8 cellular contexts compared by ENCODE assay signal in genomic region chr17:8740486-8740885, GRCh38. TPM values are rescaled to one million over a fixed set of nuclear protein-coding genes. Genes with fewer than 3 reads are reported as not detected.
A peak's percentile ranks its signal among the peaks of the same experiment; 100 is the strongest.
DNase-seq lines count a peak whose midpoint lies in the region; ATAC-seq and TF ChIP-seq lines count a peak whose summit lies in the region.

No MANE protein-coding gene starts in this region.

- POLR2A ChIA-PET in activated CD8-positive, alpha-beta T cell treated with anti-CD3 and anti-CD28 coated beads for 36 hours (lab: Charles Lee) = no interaction called here

- H3K4me3 Mint-ChIP-seq in activated CD8-positive, alpha-beta T cell treated with anti-CD3 and anti-CD28 coated beads for 36 hours = peak overlapping the region; percentile 62
- H3K4me3 Mint-ChIP-seq in stimulated activated naive B cell treated with anti-CD40 and anti-IgM and Interleukin-4, amounts not matched to agents 10 μg/mL and 1 μg/mL and 100 μg/mL, for 72 hours = peak overlapping the region; percentile 66 to 83

- peak; percentile 61 for ATAC-seq in activated CD8-positive, alpha-beta T cell treated with anti-CD3 and anti-CD28 coated beads for 36 hours
- ATAC-seq in stimulated activated naive B cell treated with anti-CD40 and anti-IgM and Interleukin-4, amounts not matched to agents 10 μg/mL and 1 μg/mL and 100 μg/mL, for 72 hours (replicated peaks) = peak; percentile 59 to 63
- ATAC-seq in GM21619 (IDR thresholded peaks at IDR 0.05; ENCODE audit: unreplicated experiment) = no peak
- no peak for ATAC-seq in GM21717 (IDR thresholded peaks at IDR 0.05; ENCODE audit: unreplicated experiment)

- intact Hi-C loops in activated CD8-positive, alpha-beta T cell treated with anti-CD3 and anti-CD28 coated beads for 36 hours (cut with micrococcal nuclease) = loop anchor here (10.0 kb wide), 1 partner anchor 356 kb away; the partner anchor contains the start of gene RPL26

- no peaks in the 10 kb centered on the region for H3K27me3 Mint-ChIP-seq in activated CD8-positive, alpha-beta T cell treated with anti-CD3 and anti-CD28 coated beads for 36 hours
- H3K27me3 Mint-ChIP-seq in stimulated activated naive B cell treated with anti-CD40 and anti-IgM and Interleukin-4, amounts not matched to agents 10 μg/mL and 1 μg/mL and 100 μg/mL, for 72 hours = peaks cover 0 to 10% of the 10 kb centered on the region in 2 donors

- H3K9me3 Mint-ChIP-seq in activated CD8-positive, alpha-beta T cell treated with anti-CD3 and anti-CD28 coated beads for 36 hours = no peaks in the 10 kb centered on the region
- H3K9me3 Mint-ChIP-seq in stimulated activated naive B cell treated with anti-CD40 and anti-IgM and Interleukin-4, amounts not matched to agents 10 μg/mL and 1 μg/mL and 100 μg/mL, for 72 hours = no peaks in the 10 kb centered on the region

- H3K36me3 ChIP-seq in KOPT-K1 (ENCODE audit: insufficient read depth, low read length) = no peaks in the 10 kb centered on the region

- TF ChIP-seq CTCF in activated CD8-positive, alpha-beta T cell treated with anti-CD3 and anti-CD28 coated beads for 36 hours (IDR thresholded peaks at IDR 0.05) = no peak

- H3K9me3 ChIP-seq in KOPT-K1 (ENCODE audit: insufficient read depth, low read length, poor library complexity, severe bottlenecking) = no peaks in the 10 kb centered on the region

- peak overlapping the region; percentile 36 for H3K27ac ChIP-seq in KOPT-K1 (ENCODE audit: low read depth, low read length, poor library complexity, severe bottlenecking)

- CTCF ChIA-PET in activated CD8-positive, alpha-beta T cell treated with anti-CD3 and anti-CD28 coated beads for 36 hours (lab: Charles Lee) = interaction anchor here (1.1 to 2.2 kb wide), 2 partner anchors 258 to 364 kb away, joined by 4 to 7 read pairs; partner anchors contain the start of gene KRABD2

- H3K27ac Mint-ChIP-seq in activated CD8-positive, alpha-beta T cell treated with anti-CD3 and anti-CD28 coated beads for 36 hours = peak overlapping the region; percentile 65
- H3K27ac Mint-ChIP-seq in stimulated activated naive B cell treated with anti-CD40 and anti-IgM and Interleukin-4, amounts not matched to agents 10 μg/mL and 1 μg/mL and 100 μg/mL, for 72 hours = peak overlapping the region; percentile 91

- peaks cover 12% of the 10 kb centered on the region for H3K4me1 Mint-ChIP-seq in activated CD8-positive, alpha-beta T cell treated with anti-CD3 and anti-CD28 coated beads for 36 hours (ENCODE audit: low read depth)
- H3K4me1 Mint-ChIP-seq in stimulated activated naive B cell treated with anti-CD40 and anti-IgM and Interleukin-4, amounts not matched to agents 10 μg/mL and 1 μg/mL and 100 μg/mL, for 72 hours = peaks cover 17 to 29% of the 10 kb centered on the region in 2 donors

- no peaks in the 10 kb centered on the region for H3K36me3 Mint-ChIP-seq in activated CD8-positive, alpha-beta T cell treated with anti-CD3 and anti-CD28 coated beads for 36 hours (ENCODE audit: low read depth)
- no peaks in the 10 kb centered on the region for H3K36me3 Mint-ChIP-seq in stimulated activated naive B cell treated with anti-CD40 and anti-IgM and Interleukin-4, amounts not matched to agents 10 μg/mL and 1 μg/mL and 100 μg/mL, for 72 hours

- peak; percentile 63 for DNase-seq in activated CD8-positive, alpha-beta T cell treated with anti-CD3 and anti-CD28 coated beads for 36 hours
- DNase-seq in iPS DF 19.7 (ENCODE audit: low read depth, low spot score) (peak; percentile 28), occipital lobe (lab: John Stamatoyannopoulos, UW) (no peak), DMS153 treated with DMSO at 0.1 percent for 48 hours (lab: John Stamatoyannopoulos, UW; ENCODE audit: unreplicated experiment) (no peak)
- no peak for DNase-seq in stimulated activated naive B cell treated with anti-CD40 and anti-IgM and Interleukin-4, amounts not matched to agents 10 μg/mL and 1 μg/mL and 100 μg/mL, for 72 hours

RNA-seq across cellular contexts. Expression of gene CCDC42, which starts 4.2 kb away (rescaled TPM):
- total RNA-seq in activated CD8-positive, alpha-beta T cell treated with anti-CD3 and anti-CD28 coated beads for 36 hours = under 1 TPM; 0.38 to 0.65 TPM
- total RNA-seq in occipital lobe = not detected

RNA-seq across cellular contexts. Expression of gene SPDYE4, which starts 17.9 kb away (rescaled TPM):
- total RNA-seq in activated CD8-positive, alpha-beta T cell treated with anti-CD3 and anti-CD28 coated beads for 36 hours = not detected
- not detected for total RNA-seq in occipital lobe

RNA-seq across cellular contexts. Expression of gene MFSD6L, which starts 58.7 kb away (rescaled TPM):
- under 1 TPM; 0.20 to 0.22 TPM for total RNA-seq in activated CD8-positive, alpha-beta T cell treated with anti-CD3 and anti-CD28 coated beads for 36 hours
- total RNA-seq in occipital lobe = 0.16 TPM

Comparison
In these comparisons a context has a peak if more than half of its experiments do, and no peak if none do; other contexts are left out.
1. ATAC-seq: peak in activated CD8-positive, alpha-beta T cell treated with anti-CD3 and anti-CD28 coated beads for 36 hours (single experiment) and stimulated activated naive B cell treated with anti-CD40 and anti-IgM and Interleukin-4, amounts not matched to agents 10 μg/mL and 1 μg/mL and 100 μg/mL, for 72 hours (2 of 2); none in GM21619 (single experiment) and GM21717 (single experiment).
2. DNase-seq: peak in activated CD8-positive, alpha-beta T cell treated with anti-CD3 and anti-CD28 coated beads for 36 hours (single experiment) and iPS DF 19.7 (single experiment); none in stimulated activated naive B cell treated with anti-CD40 and anti-IgM and Interleukin-4, amounts not matched to agents 10 μg/mL and 1 μg/mL and 100 μg/mL, for 72 hours (single experiment), occipital lobe (single experiment) and DMS153 treated with DMSO at 0.1 percent for 48 hours (single experiment).